Comparison of ENCODE assay signal across 14 cellular contexts in genomic region chr7:55100962-55101327, GRCh38.
A peak's percentile ranks its signal among the peaks of the same experiment; 100 is the strongest.
DNase-seq lines count a peak whose midpoint lies in the region; ATAC-seq, FAIRE-seq and TF ChIP-seq lines count a peak whose summit lies in the region.
"Had no signal": no experiment of that assay in that cellular context is flagged by ENCODE, and none has a peak within 500 bp of the region (broad histone marks: within the 10 kb centered on the region; RNA-seq: fewer than 3 reads in every experiment).

No MANE protein-coding gene starts in this region.

- peak; percentile 94 for FAIRE-seq in bronchial epithelial cell (lab: Jason Lieb, UNC)

- intact Hi-C loops in left ventricle myocardium superior (cut with micrococcal nuclease) (no loop called here), sciatic nerve (cut with DNase I) (no loop called here), vagina (cut with DNase I) (no loop called here)

- H3K36me3 ChIP-seq in bronchial epithelial cell (ENCODE audit: control insufficient read depth, insufficient read depth, low read length) (peaks cover 5% of the 10 kb centered on the region), vagina (no peaks in the 10 kb centered on the region)

- no peak for TF ChIP-seq POLR2A in vagina (IDR thresholded peaks at IDR 0.05)

- no peaks in the 10 kb centered on the region for H3K9me3 ChIP-seq in vagina

- peak overlapping the region; percentile 74 for H3K27ac ChIP-seq in vagina
- H3K27ac ChIP-seq: PC-9 had no signal

- H3K27me3 ChIP-seq in bronchial epithelial cell (ENCODE audit: control insufficient read depth, insufficient read depth, low read length) (no peaks in the 10 kb centered on the region), vagina (no peaks in the 10 kb centered on the region)

- DNase-seq in bronchial epithelial cell (ENCODE audit: low read depth) (peak; percentile 70), left ventricle myocardium superior (peak; percentile 70), sciatic nerve (ENCODE audit: low spot score) (no peak), vagina (ENCODE audit: extremely low spot score in 2 of 2) (peak in 1 of 2 donors; percentile 90)
- no peak for DNase-seq in stimulated activated CD4-positive, alpha-beta T cell treated with anti-CD3 and anti-CD28 coated beads, Interleukin-2, amount 100 ng/mL, for 24 hours
- DNase-seq: activated gamma-delta T cell treated with Interleukin-2 at 50 U/mL for 16 hours; effector CD4-positive, alpha-beta T cell; foreskin fibroblast; NCI-H2081 treated with DMSO at 0.1 percent for 48 hours; PC-9; stimulated activated CD4-positive, alpha-beta T cell treated with anti-CD3 and anti-CD28 coated beads, Interleukin-1b, Interleukin-23, amount 100 ng/mL, for 48 hours; T-cell had no signal

- TF ChIP-seq CTCF in bronchial epithelial cell (IDR thresholded peaks at IDR 0.05; ENCODE audit: insufficient read depth, low read length, severe bottlenecking) (no peak), vagina (IDR thresholded peaks at IDR 0.05) (no peak)

- H3K4me3 ChIP-seq in bronchial epithelial cell (ENCODE audit: low read depth, low read length), result no peak overlapping the region
- H3K4me3 ChIP-seq in vagina, result no peak overlapping the region
- H3K4me3 ChIP-seq: PC-9 had no signal

- ATAC-seq in left ventricle myocardium superior (peak; percentile 60), sciatic nerve (peak; percentile 20), GM21528 (IDR thresholded peaks at IDR 0.05; ENCODE audit: low FRiP score, unreplicated experiment) (no peak), HG02981 (IDR thresholded peaks at IDR 0.05; ENCODE audit: unreplicated experiment) (no peak)
- ATAC-seq: T-cell had no signal

- peaks cover 65% of the 10 kb centered on the region for H3K4me1 ChIP-seq in vagina

Comparison
In these comparisons a context has a peak if more than half of its experiments do, and no peak if none do; other contexts are left out.
1. DNase-seq: peak in bronchial epithelial cell (single experiment) and left ventricle myocardium superior (single experiment); none in sciatic nerve (single experiment) and stimulated activated CD4-positive, alpha-beta T cell treated with anti-CD3 and anti-CD28 coated beads, Interleukin-2, amount 100 ng/mL, for 24 hours (0 of 2).
2. ATAC-seq: peak in left ventricle myocardium superior (single experiment) and sciatic nerve (single experiment); none in GM21528 (single experiment) and HG02981 (single experiment).